9 cellular contexts compared by ENCODE assay signal in genomic region chr3:25099662-25100061, GRCh38.
"Had no signal": no experiment of that assay in that cellular context is flagged by ENCODE, and none has a peak within 500 bp of the region (broad histone marks: within the 10 kb centered on the region; RNA-seq: fewer than 3 reads in every experiment).

No MANE protein-coding gene starts in this region.

- H3K4me2 ChIP-seq: GM23338 had no signal

- ATAC-seq: GM23338, HCT116, HepG2 had no signal

- H3K9me3 ChIP-seq: HAP-1 had no signal

- H3K36me3 ChIP-seq: HAP-1 had no signal

- H3K9me3 Mint-ChIP-seq: GM23338 had no signal

- FAIRE-seq: HepG2 had no signal

- DNase-seq: H7, HFFc6, KBM-7 had no signal

- H2AFZ ChIP-seq: GM23338 had no signal

- H3K27me3 Mint-ChIP-seq: IgD-negative memory B cell had no signal

- H3K36me3 Mint-ChIP-seq: IgD-negative memory B cell had no signal

- H3K4me3 ChIP-seq: GM23338, HAP-1 had no signal

- H3K4me3 Mint-ChIP-seq: GM23338, HFFc6, IgD-negative memory B cell had no signal

- H3K27ac ChIP-seq: HL-60 had no signal

- H3K27ac Mint-ChIP-seq: GM23338, HFFc6, IgD-negative memory B cell had no signal

- H3K4me1 Mint-ChIP-seq: GM23338 had no signal
